In the genomic region with DNA sequence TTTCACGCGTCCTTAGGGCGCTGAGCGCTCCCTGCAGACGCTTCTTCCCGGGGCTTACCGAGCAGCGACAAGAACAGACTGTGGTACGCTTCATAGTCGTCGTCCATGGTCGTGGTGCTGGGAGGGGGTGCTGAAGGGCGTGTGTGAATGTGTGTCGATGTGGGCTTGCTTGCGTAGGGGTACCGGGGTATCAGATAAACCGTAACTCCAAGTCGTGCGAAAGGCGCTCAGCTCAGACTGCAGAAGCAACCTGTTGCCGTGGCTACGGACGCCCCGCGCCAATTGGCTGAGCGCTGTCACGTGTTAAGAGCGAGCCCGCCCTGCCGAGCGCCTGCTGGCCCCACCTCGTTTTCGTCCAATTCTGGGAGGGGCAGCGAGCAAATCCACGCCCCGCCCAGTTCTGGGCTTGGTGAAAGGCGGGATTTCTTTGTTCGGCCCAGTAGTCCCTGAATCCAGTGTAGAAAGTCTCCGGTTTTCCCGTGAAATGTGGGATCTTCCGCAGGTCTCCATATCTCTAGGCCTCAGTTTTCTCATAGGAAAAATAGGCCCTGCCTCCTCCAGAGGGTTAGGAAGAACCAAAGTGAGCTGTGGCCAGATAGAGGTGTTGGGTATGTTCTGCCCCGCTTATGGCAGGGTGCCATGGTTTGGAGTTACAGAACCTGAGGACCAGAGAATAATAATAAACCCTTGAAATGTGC, we compare ENCODE assay signal across 8 cellular contexts. TPM values are rescaled to one million over a fixed set of nuclear protein-coding genes. Genes with fewer than 3 reads are reported as not detected.
DNase-seq lines count a peak whose midpoint lies in the region; ATAC-seq, FAIRE-seq and TF ChIP-seq lines count a peak whose summit lies in the region.

A gene (minus strand): TSS at position 255 of the 698 bp plus-strand sequence. CDS start 148 bp downstream, at position 107.

- H3K36me3 ChIP-seq in mucosa of descending colon (ENCODE audit: low read depth) = peaks cover 8% of the 10 kb centered on the region

- H3K4me3 ChIP-seq in mucosa of descending colon = no peak within 1 kb of the TSS

- intact Hi-C loops in mucosa of descending colon (cut with DNase I, micrococcal nuclease) = no loop called here

- peak; percentile 87 for ATAC-seq in HG03442 (IDR thresholded peaks at IDR 0.05; ENCODE audit: unreplicated experiment)
- peak; percentile 97 for ATAC-seq in mucosa of descending colon

- no peak within 1 kb of the TSS for H3K27ac ChIP-seq in epithelial cell of prostate

- peak; percentile 99 for DNase-seq in Ammon's horn (ENCODE audit: low spot score)
- DNase-seq in GM19239 (ENCODE audit: insufficient read length, low spot score) = peak; percentile 60
- peak; percentile 92 for DNase-seq in NCI-H82 treated with DMSO at 0.1 percent for 48 hours (lab: John Stamatoyannopoulos, UW; ENCODE audit: unreplicated experiment)
- DNase-seq in activated T-cell treated with anti-CD3 and anti-CD28 coated beads, Interleukin-2, amount 50 U/mL, for 1 hour = peak; percentile 90
- DNase-seq in epithelial cell of prostate (ENCODE audit: low read depth, low spot score) = peak; percentile 50
- DNase-seq in mucosa of descending colon = peak; percentile 96 to 97 (median 97)
- DNase-seq in stimulated activated CD8-positive, alpha-beta memory T cell treated with anti-CD3 and anti-CD28 coated beads, Interleukin-15, amount 100 ng/mL, for 48 hours (ENCODE audit: low read depth in 2 of 2) = peak; percentile 79 to 81

- H3K4me1 ChIP-seq in mucosa of descending colon (ENCODE audit: low read depth) = peaks cover 5% of the 10 kb centered on the region

- TF ChIP-seq CTCF in mucosa of descending colon (IDR thresholded peaks at IDR 0.05) = no peak

- H3K9me3 ChIP-seq in mucosa of descending colon = no peaks in the 10 kb centered on the region

- FAIRE-seq in GM19239 (lab: Jason Lieb, UNC) = peak; percentile 82

RNA-seq across cellular contexts. Expression of the gene that starts here (rescaled TPM):
- total RNA-seq in mucosa of descending colon = under 1 TPM; 0.38 to 0.69 (median 0.58) TPM

Comparison
In these comparisons a context has a peak if more than half of its experiments do, and no peak if none do; other contexts are left out.
1. Peak in DNase-seq and ATAC-seq in mucosa of descending colon; RNA of the gene not detected or under 1 TPM.